ENCODE assay signal across 19 cellular contexts in the genomic region with DNA sequence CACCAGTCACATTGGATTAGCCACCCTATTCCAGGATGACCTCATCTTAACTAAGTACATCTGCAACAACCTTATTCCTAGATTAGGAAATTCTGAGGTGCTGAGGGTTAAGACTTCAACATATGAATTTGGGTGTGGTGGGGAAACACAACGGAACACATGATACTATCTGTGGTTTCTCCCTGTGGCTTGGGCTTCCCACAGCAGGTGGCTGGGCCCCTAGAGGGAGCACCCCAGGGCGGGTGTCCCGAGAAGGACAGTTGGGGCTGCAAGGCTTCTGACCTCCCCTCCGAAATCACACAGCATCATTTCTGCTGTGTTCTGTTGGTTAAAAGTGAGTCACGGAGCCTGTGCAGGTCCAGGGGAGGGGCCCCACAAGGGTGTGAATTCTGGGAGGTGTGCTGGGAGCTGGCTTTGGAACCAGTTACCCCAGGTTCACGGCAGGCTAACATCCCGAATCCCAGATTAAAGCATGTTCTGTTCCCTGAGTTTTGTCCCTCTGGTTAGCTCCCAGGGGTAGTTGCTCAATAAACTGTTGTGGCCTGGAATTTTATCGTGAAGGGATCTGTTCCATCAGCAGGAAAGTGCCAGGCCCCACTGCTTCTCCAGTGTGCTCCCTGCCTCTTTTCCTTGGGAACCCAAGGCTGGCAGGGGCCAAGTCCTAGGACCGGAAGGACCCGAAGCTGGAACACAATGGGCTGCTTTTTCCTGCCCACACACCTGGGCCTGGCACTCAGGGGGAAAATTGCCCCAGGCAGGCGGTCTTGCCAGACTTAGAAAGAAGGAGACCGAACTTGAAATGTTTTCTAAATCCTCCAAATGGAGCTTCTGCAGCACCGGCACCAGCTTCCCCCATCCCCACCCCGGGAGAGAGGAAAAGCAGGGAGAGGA.
A peak's percentile ranks its signal among the peaks of the same experiment; 100 is the strongest.
DNase-seq lines count a peak whose midpoint lies in the region; ATAC-seq and TF ChIP-seq lines count a peak whose summit lies in the region.
"Had no signal": no experiment of that assay in that cellular context is flagged by ENCODE, and none has a peak within 500 bp of the region (broad histone marks: within the 10 kb centered on the region; RNA-seq: fewer than 3 reads in every experiment).

No MANE protein-coding gene starts in this region.

- no peak overlapping the region for H3K4me3 Mint-ChIP-seq in activated CD8-positive, alpha-beta memory T cell treated with anti-CD3 and anti-CD28 coated beads, Interleukin-2, amount 10 ng/mL, durations not matched to agents 7 days and 5 days
- H3K4me3 Mint-ChIP-seq: HFFc6, nephron had no signal

- no peaks in the 10 kb centered on the region for H3K4me1 ChIP-seq in foreskin keratinocyte
- H3K4me1 ChIP-seq: lower lobe of right lung, right atrium auricular region had no signal

- no peaks in the 10 kb centered on the region for H3K36me3 ChIP-seq in WERI-Rb-1
- H3K36me3 ChIP-seq: lower lobe of right lung, right atrium auricular region had no signal

- no peak overlapping the region for H3K27ac Mint-ChIP-seq in activated CD8-positive, alpha-beta memory T cell treated with anti-CD3 and anti-CD28 coated beads, Interleukin-2, amount 10 ng/mL, durations not matched to agents 7 days and 5 days
- H3K27ac Mint-ChIP-seq: HFFc6 had no signal

- no peaks in the 10 kb centered on the region for H3K36me3 Mint-ChIP-seq in activated CD8-positive, alpha-beta memory T cell treated with anti-CD3 and anti-CD28 coated beads, Interleukin-2, amount 10 ng/mL, durations not matched to agents 7 days and 5 days

- CTCF ChIA-PET in activated CD8-positive, alpha-beta memory T cell treated with anti-CD3 and anti-CD28 coated beads, Interleukin-2, amount 10 ng/mL, durations not matched to agents 7 days and 5 days (lab: Charles Lee): no interaction called here

- H3K27ac ChIP-seq in foreskin keratinocyte: no peak overlapping the region
- no peak overlapping the region for H3K27ac ChIP-seq in WERI-Rb-1
- H3K27ac ChIP-seq: HL-60, lower lobe of right lung, right atrium auricular region had no signal

- DNase-seq in activated CD8-positive, alpha-beta memory T cell treated with anti-CD3 and anti-CD28 coated beads, Interleukin-2, amount 10 ng/mL, durations not matched to agents 7 days and 5 days: peak; percentile 28
- DNase-seq in activated CD8-positive, alpha-beta memory T cell treated with anti-CD3 and anti-CD28 coated beads, Interleukin-2, amount 50 U/mL, for 48 hours: no peak
- DNase-seq in RPMI7951 (ENCODE audit: low read depth) (peak; percentile 57), foreskin keratinocyte (peak in 1 of 2 donors; percentile 9), HCEC 1CT (no peak), WERI-Rb-1 (no peak)
- DNase-seq: activated CD4-positive, alpha-beta T cell treated with anti-CD3 and anti-CD28 coated beads, Interleukin-2, amount 50 U/mL, for 1 hour; activated effector memory CD4-positive, alpha-beta T cell treated with anti-CD3 and anti-CD28 coated beads, Interleukin-2, amount 50 U/mL, for 16 hours; Calu3; HFFc6; lower lobe of right lung; NCI-H2107; NCI-H82 had no signal

- H3K27me3 Mint-ChIP-seq in activated CD8-positive, alpha-beta memory T cell treated with anti-CD3 and anti-CD28 coated beads, Interleukin-2, amount 10 ng/mL, durations not matched to agents 7 days and 5 days: peaks cover 79% of the 10 kb centered on the region

- no peak for ATAC-seq in activated CD8-positive, alpha-beta memory T cell treated with anti-CD3 and anti-CD28 coated beads, Interleukin-2, amount 10 ng/mL, durations not matched to agents 7 days and 5 days
- peak; percentile 41 for ATAC-seq in foreskin keratinocyte
- no peak for ATAC-seq in GM19397 (IDR thresholded peaks at IDR 0.05; ENCODE audit: unreplicated experiment)
- ATAC-seq in HG02759 (IDR thresholded peaks at IDR 0.05; ENCODE audit: unreplicated experiment): no peak
- ATAC-seq: lower lobe of right lung, Right ventricle myocardium inferior had no signal

- H3K4me1 Mint-ChIP-seq in activated CD8-positive, alpha-beta memory T cell treated with anti-CD3 and anti-CD28 coated beads, Interleukin-2, amount 10 ng/mL, durations not matched to agents 7 days and 5 days: peaks cover 7% of the 10 kb centered on the region

- H3K9me3 Mint-ChIP-seq in activated CD8-positive, alpha-beta memory T cell treated with anti-CD3 and anti-CD28 coated beads, Interleukin-2, amount 10 ng/mL, durations not matched to agents 7 days and 5 days (ENCODE audit: low read depth): no peaks in the 10 kb centered on the region
- H3K9me3 Mint-ChIP-seq: HFFc6 had no signal

- peaks cover 8% of the 10 kb centered on the region for H3K9me3 ChIP-seq in WERI-Rb-1 (ENCODE audit: severe bottlenecking)
- H3K9me3 ChIP-seq: lower lobe of right lung had no signal

- H3K27me3 ChIP-seq in foreskin keratinocyte (peaks cover 67% of the 10 kb centered on the region), WERI-Rb-1 (ENCODE audit: insufficient read depth, low read depth, severe bottlenecking) (no peaks in the 10 kb centered on the region)
- H3K27me3 ChIP-seq: right atrium auricular region had no signal

- TF ChIP-seq CTCF in foreskin keratinocyte (conservative IDR thresholded peaks at IDR 0.05) (no peak), WERI-Rb-1 (IDR thresholded peaks at IDR 0.05; ENCODE audit: low read depth, low read length) (no peak)

- no peak overlapping the region for H3K4me3 ChIP-seq in WERI-Rb-1 (ENCODE audit: low read depth, low read length)
- H3K4me3 ChIP-seq: lower lobe of right lung, right atrium auricular region had no signal

Comparison
In these comparisons a context has a peak if more than half of its experiments do, and no peak if none do; other contexts are left out.
1. DNase-seq: peak in activated CD8-positive, alpha-beta memory T cell treated with anti-CD3 and anti-CD28 coated beads, Interleukin-2, amount 10 ng/mL, durations not matched to agents 7 days and 5 days (single experiment) and RPMI7951 (single experiment); none in activated CD8-positive, alpha-beta memory T cell treated with anti-CD3 and anti-CD28 coated beads, Interleukin-2, amount 50 U/mL, for 48 hours (single experiment), HCEC 1CT (single experiment) and WERI-Rb-1 (single experiment).